8 cellular contexts compared by ENCODE assay signal in genomic region chr1:176206961-176207902, GRCh38. TPM values are rescaled to one million over a fixed set of nuclear protein-coding genes. Genes with fewer than 3 reads are reported as not detected.
DNase-seq lines count a peak whose midpoint lies in the region; ATAC-seq and TF ChIP-seq lines count a peak whose summit lies in the region.

Gene COP1 (minus strand): TSS chr1:176207286. CDS start chr1:176206978, 308 bp downstream.

- H3K4me3 ChIP-seq in BE2C (ENCODE audit: low read depth, low read length) = peak within 1 kb of the TSS; percentile 95
- peak within 1 kb of the TSS; percentile 93 for H3K4me3 ChIP-seq in choroid plexus epithelial cell (ENCODE audit: low read depth, low read length)

- intact Hi-C loops in activated CD4-positive, alpha-beta T cell treated with anti-CD3 and anti-CD28 coated beads for 36 hours (cut with DNase I, micrococcal nuclease) = loop anchor here (1.0 to 2.0 kb wide), 5 partner anchors 34 to 1184 kb away; partner anchors contain the start of genes KIAA0040 (in 1 of the 2) and MRPS14 (in 1 of the 2)

- TF ChIP-seq CTCF in BE2C (IDR thresholded peaks at IDR 0.05; ENCODE audit: low read depth, low read length) (peak; percentile 15; the same call in 1 of the 2 replicates), choroid plexus epithelial cell (conservative IDR thresholded peaks at IDR 0.05; ENCODE audit: low read depth, low read length) (peak; percentile 14)

- no peaks in the 10 kb centered on the region for H3K36me3 ChIP-seq in BE2C

- CTCF ChIA-PET in activated CD4-positive, alpha-beta T cell treated with anti-CD3 and anti-CD28 coated beads for 36 hours (lab: Charles Lee) = interaction anchor here (0.6 kb wide), 2 partner anchors 58 to 60 kb away, joined by 3 read pairs; no protein-coding TSS in a partner anchor

- H3K4me1 ChIP-seq in BE2C = no peaks in the 10 kb centered on the region

- no peaks in the 10 kb centered on the region for H3K9me3 ChIP-seq in BE2C

- peak; percentile 81 for ATAC-seq in HG03442 (IDR thresholded peaks at IDR 0.05; ENCODE audit: unreplicated experiment)
- ATAC-seq in activated CD4-positive, alpha-beta T cell treated with anti-CD3 and anti-CD28 coated beads for 36 hours = peak; percentile 82

- peak within 1 kb of the TSS; percentile 98 for H3K4me3 Mint-ChIP-seq in activated CD4-positive, alpha-beta T cell treated with anti-CD3 and anti-CD28 coated beads for 36 hours

- peaks cover 28% of the 10 kb centered on the region for H3K4me1 Mint-ChIP-seq in activated CD4-positive, alpha-beta T cell treated with anti-CD3 and anti-CD28 coated beads for 36 hours

- H3K9me3 Mint-ChIP-seq in activated CD4-positive, alpha-beta T cell treated with anti-CD3 and anti-CD28 coated beads for 36 hours (ENCODE audit: low read depth) = no peaks in the 10 kb centered on the region

- no peaks in the 10 kb centered on the region for H3K27me3 ChIP-seq in BE2C

- H3K27ac Mint-ChIP-seq in activated CD4-positive, alpha-beta T cell treated with anti-CD3 and anti-CD28 coated beads for 36 hours = peak within 1 kb of the TSS; percentile 100

- peak; percentile 95 for DNase-seq in BE2C
- peak; percentile 88 for DNase-seq in GM19238 (ENCODE audit: insufficient read length, low spot score)
- peak; percentile 84 to 95 for DNase-seq in NCI-H524 (lab: John Stamatoyannopoulos, UW)
- DNase-seq in activated CD4-positive, alpha-beta T cell treated with anti-CD3 and anti-CD28 coated beads for 36 hours = peak; percentile 97
- peak; percentile 96 for DNase-seq in choroid plexus epithelial cell (ENCODE audit: low read depth)
- DNase-seq in kidney tubule cell (ENCODE audit: low spot score) = peak; percentile 98
- DNase-seq in stimulated activated CD4-positive, alpha-beta T cell treated with anti-CD3 and anti-CD28 coated beads, Interleukin-1b, Interleukin-23, amount 100 ng/mL, for 24 hours (ENCODE audit: low read depth in 4 of 4, low spot score in 1 of 4) = peak; percentile 88 to 95 (median 90)

- H3K27me3 Mint-ChIP-seq in activated CD4-positive, alpha-beta T cell treated with anti-CD3 and anti-CD28 coated beads for 36 hours = no peaks in the 10 kb centered on the region

- H3K36me3 Mint-ChIP-seq in activated CD4-positive, alpha-beta T cell treated with anti-CD3 and anti-CD28 coated beads for 36 hours (ENCODE audit: low read depth) = peaks cover 18% of the 10 kb centered on the region

- POLR2A ChIA-PET in activated CD4-positive, alpha-beta T cell treated with anti-CD3 and anti-CD28 coated beads for 36 hours (lab: Charles Lee) = interaction anchor here (0.6 to 1.0 kb wide), 8 partner anchors 10 to 1184 kb away, joined by 3 to 5 read pairs (median 4); partner anchors contain the start of gene MRPS14

RNA-seq across cellular contexts. Expression of gene COP1, which starts in this region (rescaled TPM):
- 20.7 TPM for polyA plus RNA-seq in BE2C (2012; ENCODE audit: insufficient read depth, insufficient read length, low read depth)
- total RNA-seq in activated CD4-positive, alpha-beta T cell treated with anti-CD3 and anti-CD28 coated beads for 36 hours = 10 to 100 TPM; 38.7 to 43.4 TPM

Comparison
In these comparisons a context has a peak if more than half of its experiments do, and no peak if none do; other contexts are left out.
1. Peak in every context shown above with its lines: DNase-seq, ATAC-seq and H3K4me3 ChIP-seq.